In the genomic region with DNA sequence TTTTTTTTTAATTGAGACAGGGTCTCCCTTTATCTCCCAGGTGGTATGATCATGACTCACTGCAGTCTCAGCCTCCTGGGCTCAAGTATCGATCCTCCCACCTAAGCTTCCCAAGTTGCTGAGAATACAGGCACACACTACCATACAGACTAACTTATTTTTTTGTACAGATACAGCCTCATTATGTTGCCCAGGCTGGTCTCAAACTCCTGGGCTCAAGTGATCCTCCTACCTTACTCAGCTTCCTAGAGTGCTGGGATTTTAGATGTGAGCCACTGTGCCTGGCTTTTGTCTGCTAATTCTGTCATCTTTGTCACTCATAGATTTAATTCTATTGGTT, we compare ENCODE assay signal across 2 cellular contexts.
TF ChIP-seq lines count a peak whose summit lies in the region.

No MANE protein-coding gene starts in this region.

TF ChIP-seq in SK-N-SH, 30 proteins besides CTCF, POLR2A, EP300 and RAD21:
- TF ChIP-seq POLR2AphosphoS5 (IDR thresholded peaks at IDR 0.05; ENCODE audit: low read depth, low read length), result no peak
- TF ChIP-seq TCF12 (IDR thresholded peaks at IDR 0.05), result peak; percentile 28; the same call in 1 of the 2 replicates

TF ChIP-seq in endothelial cell of umbilical vein, 7 proteins besides CTCF, POLR2A, EP300 and RAD21:
- no peak for TF ChIP-seq EZH2 (IDR thresholded peaks at IDR 0.05; ENCODE audit: borderline replicate concordance, low read depth, low read length, severe bottlenecking)
- TF ChIP-seq, protein P1, sequence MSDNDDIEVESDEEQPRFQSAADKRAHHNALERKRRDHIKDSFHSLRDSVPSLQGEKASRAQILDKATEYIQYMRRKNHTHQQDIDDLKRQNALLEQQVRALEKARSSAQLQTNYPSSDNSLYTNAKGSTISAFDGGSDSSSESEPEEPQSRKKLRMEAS (IDR thresholded peaks at IDR 0.05; ENCODE audit: insufficient read depth, insufficient read length), result no peak
- TF ChIP-seq POLR2AphosphoS5 (IDR thresholded peaks at IDR 0.05; ENCODE audit: insufficient read depth, low read depth, low read length), result no peak
- TF ChIP-seq GATA2 (IDR thresholded peaks at IDR 0.05; ENCODE audit: insufficient read depth, insufficient read length, low read depth, low read length), result no peak
- no peak for TF ChIP-seq JUN (IDR thresholded peaks at IDR 0.05; ENCODE audit: borderline replicate concordance, insufficient read depth, insufficient read length, low read depth)
- TF ChIP-seq MYC (IDR thresholded peaks at IDR 0.05; ENCODE audit: low read depth, low read length), result no peak
- no peak for TF ChIP-seq FOS (IDR thresholded peaks at IDR 0.05; ENCODE audit: borderline replicate concordance, insufficient read depth, low read length)
